In genomic region chr3:40586866-40587265, GRCh38 we compare ENCODE assay signal across 19 cellular contexts.
"Had no signal": no experiment of that assay in that cellular context is flagged by ENCODE, and none has a peak within 500 bp of the region (broad histone marks: within the 10 kb centered on the region; RNA-seq: fewer than 3 reads in every experiment).

No MANE protein-coding gene starts in this region.

- ATAC-seq: heart right ventricle; naive thymus-derived CD8-positive, alpha-beta T cell; right lobe of liver; stimulated activated naive B cell treated with anti-CD40 and anti-IgM and Interleukin-4, amounts not matched to agents 10 μg/mL and 1 μg/mL and 100 μg/mL, for 72 hours; upper lobe of right lung had no signal

- H3K4me3 Mint-ChIP-seq: naive thymus-derived CD8-positive, alpha-beta T cell; nephron progenitor cell; stimulated activated naive B cell treated with anti-CD40 and anti-IgM and Interleukin-4, amounts not matched to agents 10 μg/mL and 1 μg/mL and 100 μg/mL, for 72 hours; stimulated activated naive CD8-positive, alpha-beta T cell treated with anti-CD3 and anti-CD28 coated beads, Interleukin-15, Interleukin-2, amounts not matched to agents 100 ng/mL and 50 ng/mL, for 24 hours had no signal

- DNase-seq: heart right ventricle; islet precursor cell; left ventricle myocardium inferior; naive thymus-derived CD8-positive, alpha-beta T cell; nephron progenitor cell; occipital lobe; ovary; right lobe of liver; stimulated activated CD4-positive, alpha-beta T cell treated with anti-CD3 and anti-CD28 coated beads, Interleukin-1b, Interleukin-23, amount 100 ng/mL, for 48 hours; stimulated activated CD4-positive, alpha-beta T cell treated with anti-CD3 and anti-CD28 coated beads, Interleukin-2, amount 100 ng/mL, for 48 hours; stimulated activated CD4-positive, alpha-beta T cell treated with anti-CD3 and anti-CD28 coated beads, Interleukin-4, amount 100 ng/mL, for 4 hours; stimulated activated CD8-positive, alpha-beta memory T cell treated with anti-CD3 and anti-CD28 coated beads, Interleukin-4, amount 100 ng/mL, for 48 hours; stimulated activated naive B cell treated with anti-CD40 and anti-IgM and Interleukin-4, amounts not matched to agents 10 μg/mL and 1 μg/mL and 100 μg/mL, for 72 hours; tibial artery; trophoblast cell; upper lobe of right lung had no signal

- H3K9me3 Mint-ChIP-seq: naive thymus-derived CD8-positive, alpha-beta T cell; nephron progenitor cell; neural progenitor cell; stimulated activated naive B cell treated with anti-CD40 and anti-IgM and Interleukin-4, amounts not matched to agents 10 μg/mL and 1 μg/mL and 100 μg/mL, for 72 hours; stimulated activated naive CD8-positive, alpha-beta T cell treated with anti-CD3 and anti-CD28 coated beads, Interleukin-15, Interleukin-2, amounts not matched to agents 100 ng/mL and 50 ng/mL, for 24 hours had no signal

- H3K27ac Mint-ChIP-seq: naive thymus-derived CD8-positive, alpha-beta T cell; nephron progenitor cell; neural progenitor cell; progenitor cell of endocrine pancreas; stimulated activated naive B cell treated with anti-CD40 and anti-IgM and Interleukin-4, amounts not matched to agents 10 μg/mL and 1 μg/mL and 100 μg/mL, for 72 hours; stimulated activated naive CD8-positive, alpha-beta T cell treated with anti-CD3 and anti-CD28 coated beads, Interleukin-15, Interleukin-2, amounts not matched to agents 100 ng/mL and 50 ng/mL, for 24 hours had no signal

- H3K36me3 Mint-ChIP-seq: naive thymus-derived CD8-positive, alpha-beta T cell; neural progenitor cell; stimulated activated naive B cell treated with anti-CD40 and anti-IgM and Interleukin-4, amounts not matched to agents 10 μg/mL and 1 μg/mL and 100 μg/mL, for 72 hours had no signal
